Comparison of ENCODE assay signal across 8 cellular contexts in genomic region chr17:50149425-50150353, GRCh38. TPM values are rescaled to one million over a fixed set of nuclear protein-coding genes. Genes with fewer than 3 reads are reported as not detected.
DNase-seq lines count a peak whose midpoint lies in the region; ATAC-seq, FAIRE-seq and TF ChIP-seq lines count a peak whose summit lies in the region.

No MANE protein-coding gene starts in this region.

- peak; percentile 84 for DNase-seq in GM23248
- peak; percentile 43 for DNase-seq in RCC 7860 (ENCODE audit: low spot score)
- DNase-seq in activated naive CD8-positive, alpha-beta T cell treated with anti-CD3 and anti-CD28 coated beads, Interleukin-2, amount 10 ng/mL, durations not matched to agents 7 days and 5 days, result peak; percentile 77
- peak; percentile 66 for DNase-seq in left ventricle myocardium inferior
- DNase-seq in psoas muscle, result peak; percentile 68 to 83
- DNase-seq in hepatic stellate cell (ENCODE audit: low spot score), result no peak

- H3K27me3 ChIP-seq in ACC112 (ENCODE audit: insufficient read depth, low read length), result no peaks in the 10 kb centered on the region
- H3K27me3 ChIP-seq in GM23248 (replicated peaks; ENCODE audit: insufficient read depth), result no peaks in the 10 kb centered on the region
- no peaks in the 10 kb centered on the region for H3K27me3 ChIP-seq in left ventricle myocardium inferior (ENCODE audit: low read depth)
- no peaks in the 10 kb centered on the region for H3K27me3 ChIP-seq in psoas muscle (ENCODE audit: insufficient read depth in 3 of 3, low read length in 2 of 3)

- WGBS in GM23248 (ENCODE audit: low coverage in 1 of 2, low lambda C conversion rate in 2 of 2, missing lambda C conversion rate in 2 of 2), 2 experiments, result 1 to 2% methylated on average over 69 to 89 of the region's 123 CpGs
- WGBS in psoas muscle, 3 donors, result 1 to 2% (median 1%) methylated on average over 86 to 123 of the region's 123 CpGs

- POLR2A ChIA-PET in activated naive CD8-positive, alpha-beta T cell treated with anti-CD3 and anti-CD28 coated beads, Interleukin-2, amount 10 ng/mL, durations not matched to agents 7 days and 5 days (lab: Charles Lee), result interaction anchor here (0.7 to 3.7 kb wide), 7 partner anchors 8 to 20 kb away, joined by 3 to 27 read pairs (median 4); no protein-coding TSS in a partner anchor

- FAIRE-seq in RCC 7860 (lab: Jason Lieb, UNC), result no peak

- H3K9me2 ChIP-seq in GM23248 (ENCODE audit: insufficient read depth), result no peaks in the 10 kb centered on the region

- TF ChIP-seq CTCF in left ventricle myocardium inferior (IDR thresholded peaks at IDR 0.05; ENCODE audit: borderline replicate concordance), result peak; percentile 41
- TF ChIP-seq CTCF in psoas muscle (IDR thresholded peaks at IDR 0.05), result peak; percentile 6

- peaks cover 4% of the 10 kb centered on the region; the same call in 1 of the 2 replicates for H4K20me1 ChIP-seq in GM23248 (ENCODE audit: insufficient read depth)

- H3K9me3 ChIP-seq in GM23248 (ENCODE audit: low read depth), result no peaks in the 10 kb centered on the region
- H3K9me3 ChIP-seq in left ventricle myocardium inferior (replicated peaks), result no peaks in the 10 kb centered on the region
- H3K9me3 ChIP-seq in psoas muscle, result no peaks in the 10 kb centered on the region

- H3K4me2 ChIP-seq in GM23248 (ENCODE audit: unreplicated experiment), result peak overlapping the region; percentile 81

- H3K79me2 ChIP-seq in ACC112 (ENCODE audit: control insufficient read depth, insufficient read depth, low read length, unreplicated experiment), result peaks cover 61% of the 10 kb centered on the region
- peaks cover 60% of the 10 kb centered on the region for H3K79me2 ChIP-seq in GM23248 (ENCODE audit: insufficient read depth)

- H3K9me3 Mint-ChIP-seq in activated naive CD8-positive, alpha-beta T cell treated with anti-CD3 and anti-CD28 coated beads, Interleukin-2, amount 10 ng/mL, durations not matched to agents 7 days and 5 days, result no peaks in the 10 kb centered on the region

- H3F3A ChIP-seq in GM23248 (ENCODE audit: insufficient read depth), result peaks cover 15% of the 10 kb centered on the region; the same call in 1 of the 2 replicates

- intact Hi-C loops in left ventricle myocardium inferior (cut with micrococcal nuclease), result no loop called here
- intact Hi-C loops in psoas muscle (cut with DNase I), result loop anchor here in 1 of 2 donors (5.0 kb wide), 1 partner anchor 37 kb away; no protein-coding TSS in a partner anchor

- H3K27ac ChIP-seq in ACC112 (ENCODE audit: low read depth, low read length) (peak overlapping the region; percentile 67), GM23248 (peak overlapping the region; percentile 76), left ventricle myocardium inferior (replicated peaks) (peak overlapping the region; percentile 98), psoas muscle (peak overlapping the region; percentile 83)

- no peaks in the 10 kb centered on the region for H3K27me3 Mint-ChIP-seq in activated naive CD8-positive, alpha-beta T cell treated with anti-CD3 and anti-CD28 coated beads, Interleukin-2, amount 10 ng/mL, durations not matched to agents 7 days and 5 days

- ATAC-seq in activated naive CD8-positive, alpha-beta T cell treated with anti-CD3 and anti-CD28 coated beads, Interleukin-2, amount 10 ng/mL, durations not matched to agents 7 days and 5 days (ENCODE audit: low read depth), result peak; percentile 14
- ATAC-seq in psoas muscle (peak in 3 of 4 donors; percentile 18 to 27 (median 24)), HG02870 (IDR thresholded peaks at IDR 0.05; ENCODE audit: unreplicated experiment) (no peak)

- H3K27ac Mint-ChIP-seq in activated naive CD8-positive, alpha-beta T cell treated with anti-CD3 and anti-CD28 coated beads, Interleukin-2, amount 10 ng/mL, durations not matched to agents 7 days and 5 days, result peak overlapping the region; percentile 86

- H2AFZ ChIP-seq in ACC112 (ENCODE audit: low read length, unreplicated experiment), result no peak overlapping the region
- no peak overlapping the region for H2AFZ ChIP-seq in GM23248

- peaks cover 21% of the 10 kb centered on the region for H3K36me3 Mint-ChIP-seq in activated naive CD8-positive, alpha-beta T cell treated with anti-CD3 and anti-CD28 coated beads, Interleukin-2, amount 10 ng/mL, durations not matched to agents 7 days and 5 days

- H3K4me1 ChIP-seq in ACC112 (ENCODE audit: control insufficient read depth, insufficient read depth, low read length, unreplicated experiment) (peaks cover 47% of the 10 kb centered on the region), GM23248 (ENCODE audit: insufficient read depth) (peaks cover 43% of the 10 kb centered on the region), left ventricle myocardium inferior (peaks cover 98% of the 10 kb centered on the region), psoas muscle (peaks cover 69% of the 10 kb centered on the region)

- peak overlapping the region; percentile 98 for H3K4me3 Mint-ChIP-seq in activated naive CD8-positive, alpha-beta T cell treated with anti-CD3 and anti-CD28 coated beads, Interleukin-2, amount 10 ng/mL, durations not matched to agents 7 days and 5 days

- H3K4me3 ChIP-seq in ACC112 (ENCODE audit: low read depth, low read length) (peak overlapping the region; percentile 95), GM23248 (peak overlapping the region; percentile 83), left ventricle myocardium inferior (peak overlapping the region; percentile 98), psoas muscle (peak overlapping the region; percentile 84)

- peak overlapping the region; percentile 98 for H3K9ac ChIP-seq in GM23248

- no peaks in the 10 kb centered on the region for H3K36me3 ChIP-seq in ACC112 (ENCODE audit: insufficient read depth, low read length)
- H3K36me3 ChIP-seq in GM23248 (ENCODE audit: low read depth), result no peaks in the 10 kb centered on the region
- H3K36me3 ChIP-seq in left ventricle myocardium inferior, result peaks cover 7% of the 10 kb centered on the region
- peaks cover 0 to 7% of the 10 kb centered on the region in 2 donors for H3K36me3 ChIP-seq in psoas muscle (ENCODE audit: insufficient read depth in 1 of 2, low read depth in 1 of 2)

- peaks cover 37% of the 10 kb centered on the region for H3K4me1 Mint-ChIP-seq in activated naive CD8-positive, alpha-beta T cell treated with anti-CD3 and anti-CD28 coated beads, Interleukin-2, amount 10 ng/mL, durations not matched to agents 7 days and 5 days

- in situ Hi-C loops in GM23248 (cut with MboI), result no loop called here

RNA-seq across cellular contexts. Expression of gene PPP1R9B, which starts 0.8 kb away (rescaled TPM):
- 62.0 and 69.4 TPM in 2 replicates for total RNA-seq in GM23248 (2014; rRNA removed; shearing (Covaris generic))
- polyA plus RNA-seq in GM23248 (2016; fragmentation: Nextera tagmentation; extraction: Ambion mirVana) (2.3 and 3.2 TPM in 2 replicates), psoas muscle (10 to 100 TPM in 2 of 3 donors, 1 to 10 TPM in 1; 7.0 to 11.3 (median 11.0) TPM)
- 100 to 1,000 TPM; 114 to 116 TPM for total RNA-seq in activated naive CD8-positive, alpha-beta T cell treated with anti-CD3 and anti-CD28 coated beads, Interleukin-2, amount 10 ng/mL, durations not matched to agents 7 days and 5 days
- total RNA-seq in left ventricle myocardium inferior (33.0 TPM), psoas muscle (10 to 100 TPM; 15.1 to 26.5 (median 18.4) TPM)

RNA-seq across cellular contexts. Expression of gene SGCA, which starts 16.1 kb away (rescaled TPM):
- 1.6 TPM in 1 of 2 replicates, not detected in the other for total RNA-seq in GM23248 (2014; rRNA removed; shearing (Covaris generic))
- 1.4 and 1.8 TPM in 2 replicates for polyA plus RNA-seq in GM23248 (2016; fragmentation: Nextera tagmentation; extraction: Ambion mirVana)
- total RNA-seq in activated naive CD8-positive, alpha-beta T cell treated with anti-CD3 and anti-CD28 coated beads, Interleukin-2, amount 10 ng/mL, durations not matched to agents 7 days and 5 days, result not detected
- total RNA-seq in left ventricle myocardium inferior, result 137 TPM
- 100 to 1,000 TPM; 245 to 291 (median 266) TPM for total RNA-seq in psoas muscle
- polyA plus RNA-seq in psoas muscle, result 100 to 1,000 TPM; 120 to 254 (median 151) TPM

RNA-seq across cellular contexts. Expression of gene SAMD14, which starts 19.7 kb away (rescaled TPM):
- total RNA-seq in GM23248 (2014; rRNA removed; shearing (Covaris generic)), result 3.0 and 4.4 TPM in 2 replicates
- polyA plus RNA-seq in GM23248 (2016; fragmentation: Nextera tagmentation; extraction: Ambion mirVana) (1.3 TPM in 2 replicates), psoas muscle (1 to 10 TPM in 1 of 3 donors, under 1 TPM in 2; 0.64 to 1.3 (median 0.98) TPM)
- total RNA-seq in activated naive CD8-positive, alpha-beta T cell treated with anti-CD3 and anti-CD28 coated beads, Interleukin-2, amount 10 ng/mL, durations not matched to agents 7 days and 5 days, result under 1 TPM; 0.11 to 0.19 TPM
- total RNA-seq in left ventricle myocardium inferior (1.6 TPM), psoas muscle (1 to 10 TPM in 3 of 4 donors, under 1 TPM in 1; 0.55 to 2.7 (median 1.3) TPM)

RNA-seq across cellular contexts. Expression of gene COL1A1, which starts 51.7 kb away (rescaled TPM):
- total RNA-seq in GM23248 (2014; rRNA removed; shearing (Covaris generic)), result 6,472 and 7,860 TPM in 2 replicates
- polyA plus RNA-seq in GM23248 (2016; fragmentation: Nextera tagmentation; extraction: Ambion mirVana), result 15,283 and 15,653 TPM in 2 replicates
- under 1 TPM; 0.78 to 0.96 TPM for total RNA-seq in activated naive CD8-positive, alpha-beta T cell treated with anti-CD3 and anti-CD28 coated beads, Interleukin-2, amount 10 ng/mL, durations not matched to agents 7 days and 5 days
- 45.8 TPM for total RNA-seq in left ventricle myocardium inferior
- total RNA-seq in psoas muscle, result 10 to 100 TPM; 10.2 to 46.6 (median 18.7) TPM
- 1 to 10 TPM; 2.3 to 5.4 (median 3.3) TPM for polyA plus RNA-seq in psoas muscle

RNA-seq across cellular contexts. Expression of gene PDK2, which starts 54.5 kb away (rescaled TPM):
- 25.9 and 30.2 TPM in 2 replicates for total RNA-seq in GM23248 (2014; rRNA removed; shearing (Covaris generic))
- 48.1 and 56.0 TPM in 2 replicates for polyA plus RNA-seq in GM23248 (2016; fragmentation: Nextera tagmentation; extraction: Ambion mirVana)
- total RNA-seq in activated naive CD8-positive, alpha-beta T cell treated with anti-CD3 and anti-CD28 coated beads, Interleukin-2, amount 10 ng/mL, durations not matched to agents 7 days and 5 days, result 10 to 100 TPM; 24.1 to 26.4 TPM
- total RNA-seq in left ventricle myocardium inferior, result 206 TPM
- 100 to 1,000 TPM in 2 of 4 donors, 10 to 100 TPM in 2; 79.3 to 213 (median 110) TPM for total RNA-seq in psoas muscle
- polyA plus RNA-seq in psoas muscle, result 10 to 100 TPM; 50.3 to 99.4 (median 55.2) TPM

Comparison
In these comparisons a context has a peak if more than half of its experiments do, and no peak if none do; other contexts are left out.
1. RNA of gene SGCA, which starts 16.1 kb away (total RNA-seq): 245 to 291 TPM in psoas muscle and 137 TPM in left ventricle myocardium inferior (single experiment); 1.6 TPM in GM23248 and not detected in activated naive CD8-positive, alpha-beta T cell treated with anti-CD3 and anti-CD28 coated beads, Interleukin-2, amount 10 ng/mL, durations not matched to agents 7 days and 5 days; every median in the first group is over 10 times any median in the second.
2. Peak in every context shown above with its lines, with median percentiles within 50 percentile points of each other: H3K27ac ChIP-seq and H3K4me3 ChIP-seq.